ENCODE assay signal across 8 cellular contexts in genomic region chr19:6392219-6393073, GRCh38. TPM values are rescaled to one million over a fixed set of nuclear protein-coding genes. Genes with fewer than 3 reads are reported as not detected.
DNase-seq lines count a peak whose midpoint lies in the region; ATAC-seq and TF ChIP-seq lines count a peak whose summit lies in the region.

No MANE protein-coding gene starts in this region.

- H3K36me3 ChIP-seq in brain microvascular endothelial cell (replicated peaks) (peaks cover 24% of the 10 kb centered on the region), mucosa of descending colon (ENCODE audit: low read depth) (peaks cover 9% of the 10 kb centered on the region)

- H3K9me3 ChIP-seq in mucosa of descending colon: no peaks in the 10 kb centered on the region

- in situ Hi-C loops in brain microvascular endothelial cell (cut with HindIII; ENCODE audit: low pct_ligation_motif_present, low sequenced_read_pairs): no loop called here

- H3K4me1 Mint-ChIP-seq in CD14-positive monocyte: peaks cover 19% of the 10 kb centered on the region

- H3K4me3 Mint-ChIP-seq in CD14-positive monocyte: peak overlapping the region; percentile 89 to 94

- no peak for TF ChIP-seq CTCF in CD14-positive monocyte (IDR thresholded peaks at IDR 0.05)
- TF ChIP-seq CTCF in brain microvascular endothelial cell (IDR thresholded peaks at IDR 0.05; ENCODE audit: low read depth, low read length, missing control alignments): no peak
- TF ChIP-seq CTCF in mucosa of descending colon (IDR thresholded peaks at IDR 0.05): no peak

- peaks cover 25 to 44% of the 10 kb centered on the region in 2 donors for H3K36me3 Mint-ChIP-seq in CD14-positive monocyte

- peaks cover 17% of the 10 kb centered on the region for H3K4me1 ChIP-seq in mucosa of descending colon (ENCODE audit: low read depth)

- intact Hi-C loops in CD14-positive monocyte (cut with micrococcal nuclease): loop anchor here in 1 of 2 donors (2.0 kb wide), 1 partner anchor 20 kb away; the partner anchor contains the start of gene ALKBH7
- intact Hi-C loops in mucosa of descending colon (cut with DNase I, micrococcal nuclease): no loop called here

- no peaks in the 10 kb centered on the region for H3K27me3 ChIP-seq in brain microvascular endothelial cell (replicated peaks)

- DNase-seq in CD14-positive monocyte (ENCODE audit: low spot score) (no peak), brain microvascular endothelial cell (no peak), mucosa of descending colon (no peak), GOT3 (lab: John Stamatoyannopoulos, UW) (no peak), NCI-H774 (lab: John Stamatoyannopoulos, UW) (no peak)

- H3K9me3 Mint-ChIP-seq in CD14-positive monocyte: no peaks in the 10 kb centered on the region

- H3K27ac Mint-ChIP-seq in CD14-positive monocyte: peak overlapping the region; percentile 96 to 99 (median 97)

- H3K4me3 ChIP-seq in brain microvascular endothelial cell (ENCODE audit: low read depth, low read length): peak overlapping the region; percentile 92
- H3K4me3 ChIP-seq in mucosa of descending colon: peak overlapping the region; percentile 81

- ATAC-seq in HG03571 (IDR thresholded peaks at IDR 0.05; ENCODE audit: unreplicated experiment) (peak; percentile 17), mucosa of descending colon (no peak), HG02798 (IDR thresholded peaks at IDR 0.05; ENCODE audit: poor library complexity, unreplicated experiment) (no peak), GM21786 (IDR thresholded peaks at IDR 0.05; ENCODE audit: unreplicated experiment) (no peak)

- H3K27me3 Mint-ChIP-seq in CD14-positive monocyte (ENCODE audit: low read depth in 3 of 3): peaks cover 0 to 6% (median 3%) of the 10 kb centered on the region in 3 donors

- peak overlapping the region; percentile 93 for H3K27ac ChIP-seq in brain microvascular endothelial cell

RNA-seq across cellular contexts. Expression of gene GTF2F1, which starts 0.5 kb away (rescaled TPM):
- polyA plus RNA-seq in CD14-positive monocyte: 10 to 100 TPM in 1 of 2 donors, 1 to 10 TPM in 1; 9.4 to 13.2 TPM
- total RNA-seq in mucosa of descending colon: 10 to 100 TPM; 51.1 to 63.1 (median 59.1) TPM

RNA-seq across cellular contexts. Expression of gene PSPN, which starts 16.7 kb away (rescaled TPM):
- polyA plus RNA-seq in CD14-positive monocyte: under 1 TPM; 0.10 to 0.13 TPM
- total RNA-seq in mucosa of descending colon: 1 to 10 TPM; 2.0 to 2.8 (median 2.5) TPM

RNA-seq across cellular contexts. Expression of gene ALKBH7, which starts 19.9 kb away (rescaled TPM):
- polyA plus RNA-seq in CD14-positive monocyte: 100 to 1,000 TPM in 1 of 2 donors, 10 to 100 TPM in 1; 86.0 to 109 TPM
- 100 to 1,000 TPM in 2 of 3 donors, 10 to 100 TPM in 1; 87.5 to 173 (median 110) TPM for total RNA-seq in mucosa of descending colon

RNA-seq across cellular contexts. Expression of gene CLPP, which starts 31.1 kb away (rescaled TPM):
- 10 to 100 TPM; 52.4 to 53.2 TPM for polyA plus RNA-seq in CD14-positive monocyte
- total RNA-seq in mucosa of descending colon: 10 to 100 TPM; 54.9 to 67.2 (median 61.1) TPM

RNA-seq across cellular contexts. Expression of gene KHSRP, which starts 32.2 kb away (rescaled TPM):
- polyA plus RNA-seq in CD14-positive monocyte: 1 to 10 TPM; 8.6 to 9.1 TPM
- 100 to 1,000 TPM; 187 to 241 (median 236) TPM for total RNA-seq in mucosa of descending colon
